ENCODE assay signal across 7 cellular contexts in the genomic region with DNA sequence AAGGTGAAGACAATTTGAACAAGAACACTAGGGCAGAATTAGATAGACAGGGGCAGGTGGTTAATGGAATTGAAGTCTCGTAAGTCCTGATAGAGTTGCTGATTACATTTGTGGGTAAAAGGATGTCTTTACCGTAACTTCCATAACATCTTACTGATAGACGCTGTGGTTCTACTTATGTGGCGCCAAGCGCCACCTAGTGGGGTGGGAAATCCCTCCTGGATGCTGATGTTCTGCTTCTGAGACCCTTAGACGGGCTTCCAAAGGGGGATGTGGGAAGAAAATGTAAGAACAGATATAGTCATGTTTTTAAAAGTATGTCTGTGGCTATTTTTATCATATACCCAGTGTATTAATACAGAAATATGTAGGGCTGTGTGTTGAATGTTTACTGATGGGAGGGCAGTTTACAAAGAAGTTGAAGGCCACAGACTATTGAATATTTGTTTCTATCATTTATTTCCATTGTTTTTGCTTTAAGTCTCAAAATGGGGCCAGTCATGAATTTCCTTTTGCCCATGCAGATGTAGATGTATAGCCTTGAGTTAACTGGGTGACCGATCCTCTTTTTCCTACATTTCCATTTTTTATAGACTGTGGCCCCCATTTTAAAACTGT. TPM values are rescaled to one million over a fixed set of nuclear protein-coding genes. Genes with fewer than 3 reads are reported as not detected.
A peak's percentile ranks its signal among the peaks of the same experiment; 100 is the strongest.
DNase-seq lines count a peak whose midpoint lies in the region; ATAC-seq, FAIRE-seq and TF ChIP-seq lines count a peak whose summit lies in the region.

No MANE protein-coding gene starts in this region.

- ATAC-seq in foreskin keratinocyte (no peak), HG03108 (IDR thresholded peaks at IDR 0.05; ENCODE audit: unreplicated experiment) (no peak)

- no peaks in the 10 kb centered on the region for H3K27me3 ChIP-seq in foreskin keratinocyte
- no peaks in the 10 kb centered on the region for H3K27me3 ChIP-seq in small intestine (ENCODE audit: control insufficient read depth in 2 of 2, insufficient read depth in 2 of 2, low read length in 2 of 2)
- no peaks in the 10 kb centered on the region for H3K27me3 ChIP-seq in MG63

- no peak for FAIRE-seq in small intestine (lab: Jason Lieb, UNC)

- H3K4me1 ChIP-seq in foreskin keratinocyte (no peaks in the 10 kb centered on the region), small intestine (ENCODE audit: control insufficient read depth in 2 of 2, insufficient read depth in 1 of 2, low read depth in 1 of 2, low read length in 1 of 2) (no peaks in the 10 kb centered on the region)

- no peaks in the 10 kb centered on the region for H3K36me3 Mint-ChIP-seq in activated T-cell treated with anti-CD3 and anti-CD28 coated beads, Interleukin-2, amount 50 U/mL, for 24 hours (ENCODE audit: low read depth)

- no peaks in the 10 kb centered on the region for H3K9me3 ChIP-seq in small intestine (ENCODE audit: control insufficient read depth, low read depth)
- no peaks in the 10 kb centered on the region for H3K9me3 ChIP-seq in MG63

- H3K27ac Mint-ChIP-seq in activated T-cell treated with anti-CD3 and anti-CD28 coated beads, Interleukin-2, amount 50 U/mL, for 24 hours = no peak overlapping the region

- no peaks in the 10 kb centered on the region for H3K36me3 ChIP-seq in small intestine (ENCODE audit: control insufficient read depth in 2 of 2, insufficient read depth in 2 of 2, low read length in 2 of 2)
- H3K36me3 ChIP-seq in MG63 = no peaks in the 10 kb centered on the region

- peaks cover 5% of the 10 kb centered on the region for H3K9me3 Mint-ChIP-seq in activated T-cell treated with anti-CD3 and anti-CD28 coated beads, Interleukin-2, amount 50 U/mL, for 24 hours

- H3K27ac ChIP-seq in foreskin keratinocyte = no peak overlapping the region
- no peak overlapping the region for H3K27ac ChIP-seq in small intestine (ENCODE audit: low read depth in 1 of 2, low read length in 1 of 2)

- H3K4me3 ChIP-seq in small intestine (ENCODE audit: low read depth in 1 of 2, low read length in 2 of 2) (no peak overlapping the region), MG63 (no peak overlapping the region)

- DNase-seq in NCI-H2227 treated with DMSO at 0.1 percent for 48 hours (lab: John Stamatoyannopoulos, UW) (peak; percentile 42), foreskin keratinocyte (no peak), small intestine (peak; percentile 27), MG63 (no peak)
- peak; percentile 48 for DNase-seq in activated T-cell treated with anti-CD3 and anti-CD28 coated beads, Interleukin-2, amount 50 U/mL, for 24 hours

- H3K4me1 Mint-ChIP-seq in activated T-cell treated with anti-CD3 and anti-CD28 coated beads, Interleukin-2, amount 50 U/mL, for 24 hours (ENCODE audit: low read depth) = peaks cover 35% of the 10 kb centered on the region

- 22 to 29% (median 29%) methylated on average over 7 of the region's 7 CpGs for WGBS in small intestine, 3 donors

- H3K4me3 Mint-ChIP-seq in activated T-cell treated with anti-CD3 and anti-CD28 coated beads, Interleukin-2, amount 50 U/mL, for 24 hours = no peak overlapping the region

- H3K27me3 Mint-ChIP-seq in activated T-cell treated with anti-CD3 and anti-CD28 coated beads, Interleukin-2, amount 50 U/mL, for 24 hours = peaks cover 60% of the 10 kb centered on the region

- TF ChIP-seq CTCF in GM12874 (IDR thresholded peaks at IDR 0.05; ENCODE audit: insufficient read depth, low read depth, low read length) = peak; percentile 57
- TF ChIP-seq CTCF in foreskin keratinocyte (conservative IDR thresholded peaks at IDR 0.05) = peak; percentile 55

RNA-seq across cellular contexts. Expression of gene TLR8, which starts 12.2 kb away (rescaled TPM):
- not detected in 2 replicates for total RNA-seq in foreskin keratinocyte
- not detected in 2 replicates for polyA plus RNA-seq in foreskin keratinocyte
- polyA plus RNA-seq in small intestine = under 1 TPM; 0.22 to 0.73 (median 0.27) TPM
- not detected in 2 replicates for total RNA-seq in MG63 (2014; rRNA removed; shearing (Covaris generic); ENCODE audit: low replicate concordance)

RNA-seq across cellular contexts. Expression of gene TLR7, which starts 27.3 kb away (rescaled TPM):
- not detected in 2 replicates for total RNA-seq in foreskin keratinocyte
- polyA plus RNA-seq in foreskin keratinocyte (not detected in 2 replicates), small intestine (under 1 TPM in 2 of 3 donors, not detected in 1; 0.09 to 0.27 TPM)
- not detected in 2 replicates for total RNA-seq in MG63 (2014; rRNA removed; shearing (Covaris generic); ENCODE audit: low replicate concordance)

Comparison
In these comparisons a context has a peak if more than half of its experiments do, and no peak if none do; other contexts are left out.
1. DNase-seq: peak in NCI-H2227 treated with DMSO at 0.1 percent for 48 hours (single experiment), activated T-cell treated with anti-CD3 and anti-CD28 coated beads, Interleukin-2, amount 50 U/mL, for 24 hours (single experiment) and small intestine (single experiment); none in foreskin keratinocyte (0 of 2) and MG63 (single experiment).